26 cellular contexts compared by ENCODE assay signal in the genomic region with DNA sequence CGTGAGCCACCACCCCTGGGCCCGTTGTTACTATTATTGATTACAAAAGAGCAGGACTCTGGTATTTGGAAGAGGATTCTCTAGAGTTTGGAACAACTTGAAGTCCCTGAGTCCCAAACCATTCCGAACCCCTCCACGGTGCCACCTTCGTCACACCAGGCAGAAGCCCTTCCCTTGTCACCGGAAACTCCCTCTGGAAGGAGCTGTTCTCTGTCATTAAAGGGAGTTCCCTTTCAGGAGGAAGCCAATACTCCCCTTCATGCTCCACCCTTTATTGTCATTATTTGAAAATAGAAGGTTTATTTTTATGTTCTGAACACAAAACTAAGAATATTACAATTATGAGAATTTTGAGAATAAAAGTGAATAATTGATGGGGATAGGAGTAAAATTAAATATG.
"Had no signal": no experiment of that assay in that cellular context is flagged by ENCODE, and none has a peak within 500 bp of the region (broad histone marks: within the 10 kb centered on the region; RNA-seq: fewer than 3 reads in every experiment).

No MANE protein-coding gene starts in this region.

- H3K27ac ChIP-seq: ascending aorta, cardiac muscle cell, KMS-11 had no signal

- H3K27me3 ChIP-seq: ascending aorta, cardiac muscle cell had no signal

- H3K4me2 ChIP-seq: KMS-11 had no signal

- H3K9me3 ChIP-seq: ascending aorta had no signal

- H3K4me3 ChIP-seq: ascending aorta, cardiac muscle cell had no signal

- H3K9ac ChIP-seq: KMS-11 had no signal

- H3K36me3 ChIP-seq: ascending aorta, cardiac muscle cell had no signal

- ATAC-seq: activated CD4-positive, alpha-beta T cell treated with anti-CD3 and anti-CD28 coated beads for 36 hours; activated CD8-positive, alpha-beta T cell treated with anti-CD3 and anti-CD28 coated beads, Interleukin-2, amount 10 ng/mL, durations not matched to agents 7 days and 5 days; Panc1 had no signal

- H3K4me1 ChIP-seq: ascending aorta had no signal

- DNase-seq: activated CD4-positive, alpha-beta T cell treated with anti-CD3 and anti-CD28 coated beads for 36 hours; activated CD4-positive, alpha-beta T cell treated with anti-CD3 and anti-CD28 coated beads, Interleukin-2, amount 10 ng/mL, durations not matched to agents 7 days and 5 days; activated CD4-positive, alpha-beta T cell treated with anti-CD3 and anti-CD28 coated beads, Interleukin-2, amount 50 U/mL, for 48 hours; activated CD8-positive, alpha-beta T cell treated with anti-CD3 and anti-CD28 coated beads, Interleukin-2, amount 10 ng/mL, durations not matched to agents 7 days and 5 days; activated gamma-delta T cell; activated naive CD4-positive, alpha-beta T cell treated with Interleukin-2 at 50 U/mL for 16 hours; activated naive CD8-positive, alpha-beta T cell treated with anti-CD3 and anti-CD28 coated beads, Interleukin-2, amount 10 ng/mL, durations not matched to agents 7 days and 5 days; activated T-cell treated with anti-CD3 and anti-CD28 coated beads, Interleukin-2, amount 50 U/mL, for 24 hours; amygdala; MM.1S; MV-4-11; NCI-H1092; NCI-H1436 treated with DMSO at 0.1 percent for 48 hours; NCI-H1694 treated with DMSO at 0.1 percent for 48 hours; NCI-H2029; NCI-H345; NCI-H524 treated with DMSO at 0.1 percent for 48 hours; SIG-M5; SW 1271; T-helper 1 cell; T-helper 2 cell; T-helper 9 cell had no signal
